1 cellular context compared by ENCODE assay signal in the genomic region with DNA sequence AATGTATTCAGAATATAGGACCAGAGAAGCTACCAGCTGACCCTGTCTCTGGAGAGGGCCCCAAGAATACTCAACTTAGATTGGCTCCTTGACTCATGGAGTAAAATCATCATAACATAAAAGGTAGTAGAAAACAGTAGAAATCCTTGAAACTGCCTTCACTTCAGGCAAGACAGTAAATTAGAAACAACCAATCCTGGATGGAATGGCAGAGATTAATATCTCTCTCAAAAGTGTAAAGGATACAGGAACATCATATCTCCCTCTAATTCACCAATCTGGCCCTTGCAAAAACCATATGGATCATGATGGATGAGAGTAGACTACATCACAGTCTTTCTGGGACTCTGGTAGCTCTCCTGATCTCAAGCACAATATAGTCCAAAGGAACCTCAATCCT.
TF ChIP-seq lines count a peak whose summit lies in the region.

No MANE protein-coding gene starts in this region.

TF ChIP-seq in K562, 482 proteins besides CTCF, POLR2A, EP300 and RAD21:
- TF ChIP-seq, protein P1, sequence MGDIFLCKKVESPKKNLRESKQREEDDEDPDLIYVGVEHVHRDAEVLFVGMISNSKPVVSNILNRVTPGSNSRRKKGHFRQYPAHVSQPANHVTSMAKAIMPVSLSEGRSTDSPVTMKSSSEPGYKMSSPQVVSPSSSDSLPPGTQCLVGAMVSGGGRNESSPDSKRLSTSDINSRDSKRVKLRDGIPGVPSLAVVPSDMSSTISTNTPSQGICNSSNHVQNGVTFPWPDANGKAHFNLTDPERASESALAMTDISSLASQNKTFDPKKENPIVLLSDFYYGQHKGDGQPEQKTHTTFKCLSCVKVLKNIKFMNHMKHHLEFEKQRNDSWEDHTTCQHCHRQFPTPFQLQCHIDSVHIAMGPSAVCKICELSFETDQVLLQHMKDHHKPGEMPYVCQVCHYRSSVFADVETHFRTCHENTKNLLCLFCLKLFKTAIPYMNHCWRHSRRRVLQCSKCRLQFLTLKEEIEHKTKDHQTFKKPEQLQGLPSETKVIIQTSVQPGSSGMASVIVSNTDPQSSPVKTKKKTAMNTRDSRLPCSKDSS (IDR thresholded peaks at IDR 0.05; ENCODE audit: low read depth, partially characterized antibody), result no peak
- TF ChIP-seq MXI1 (IDR thresholded peaks at IDR 0.05; ENCODE audit: low read depth, low read length) (no peak), YY1 (IDR thresholded peaks at IDR 0.05; ENCODE audit: borderline replicate concordance in 1 of 3, control insufficient read depth in 1 of 3, extremely low read depth in 1 of 3, insufficient read depth in 3 of 3, insufficient read length in 1 of 3, insufficient replicate concordance in 2 of 3, low read depth in 1 of 3, low read length in 2 of 3) (no peak), MYBL2 (IDR thresholded peaks at IDR 0.05; ENCODE audit: low read depth) (no peak), MYBL2 (CRISPR knock-in tag; IDR thresholded peaks at IDR 0.05; ENCODE audit: borderline replicate concordance) (no peak), MAFK (IDR thresholded peaks at IDR 0.05; ENCODE audit: low read length) (no peak)
- TF ChIP-seq, protein P2, sequence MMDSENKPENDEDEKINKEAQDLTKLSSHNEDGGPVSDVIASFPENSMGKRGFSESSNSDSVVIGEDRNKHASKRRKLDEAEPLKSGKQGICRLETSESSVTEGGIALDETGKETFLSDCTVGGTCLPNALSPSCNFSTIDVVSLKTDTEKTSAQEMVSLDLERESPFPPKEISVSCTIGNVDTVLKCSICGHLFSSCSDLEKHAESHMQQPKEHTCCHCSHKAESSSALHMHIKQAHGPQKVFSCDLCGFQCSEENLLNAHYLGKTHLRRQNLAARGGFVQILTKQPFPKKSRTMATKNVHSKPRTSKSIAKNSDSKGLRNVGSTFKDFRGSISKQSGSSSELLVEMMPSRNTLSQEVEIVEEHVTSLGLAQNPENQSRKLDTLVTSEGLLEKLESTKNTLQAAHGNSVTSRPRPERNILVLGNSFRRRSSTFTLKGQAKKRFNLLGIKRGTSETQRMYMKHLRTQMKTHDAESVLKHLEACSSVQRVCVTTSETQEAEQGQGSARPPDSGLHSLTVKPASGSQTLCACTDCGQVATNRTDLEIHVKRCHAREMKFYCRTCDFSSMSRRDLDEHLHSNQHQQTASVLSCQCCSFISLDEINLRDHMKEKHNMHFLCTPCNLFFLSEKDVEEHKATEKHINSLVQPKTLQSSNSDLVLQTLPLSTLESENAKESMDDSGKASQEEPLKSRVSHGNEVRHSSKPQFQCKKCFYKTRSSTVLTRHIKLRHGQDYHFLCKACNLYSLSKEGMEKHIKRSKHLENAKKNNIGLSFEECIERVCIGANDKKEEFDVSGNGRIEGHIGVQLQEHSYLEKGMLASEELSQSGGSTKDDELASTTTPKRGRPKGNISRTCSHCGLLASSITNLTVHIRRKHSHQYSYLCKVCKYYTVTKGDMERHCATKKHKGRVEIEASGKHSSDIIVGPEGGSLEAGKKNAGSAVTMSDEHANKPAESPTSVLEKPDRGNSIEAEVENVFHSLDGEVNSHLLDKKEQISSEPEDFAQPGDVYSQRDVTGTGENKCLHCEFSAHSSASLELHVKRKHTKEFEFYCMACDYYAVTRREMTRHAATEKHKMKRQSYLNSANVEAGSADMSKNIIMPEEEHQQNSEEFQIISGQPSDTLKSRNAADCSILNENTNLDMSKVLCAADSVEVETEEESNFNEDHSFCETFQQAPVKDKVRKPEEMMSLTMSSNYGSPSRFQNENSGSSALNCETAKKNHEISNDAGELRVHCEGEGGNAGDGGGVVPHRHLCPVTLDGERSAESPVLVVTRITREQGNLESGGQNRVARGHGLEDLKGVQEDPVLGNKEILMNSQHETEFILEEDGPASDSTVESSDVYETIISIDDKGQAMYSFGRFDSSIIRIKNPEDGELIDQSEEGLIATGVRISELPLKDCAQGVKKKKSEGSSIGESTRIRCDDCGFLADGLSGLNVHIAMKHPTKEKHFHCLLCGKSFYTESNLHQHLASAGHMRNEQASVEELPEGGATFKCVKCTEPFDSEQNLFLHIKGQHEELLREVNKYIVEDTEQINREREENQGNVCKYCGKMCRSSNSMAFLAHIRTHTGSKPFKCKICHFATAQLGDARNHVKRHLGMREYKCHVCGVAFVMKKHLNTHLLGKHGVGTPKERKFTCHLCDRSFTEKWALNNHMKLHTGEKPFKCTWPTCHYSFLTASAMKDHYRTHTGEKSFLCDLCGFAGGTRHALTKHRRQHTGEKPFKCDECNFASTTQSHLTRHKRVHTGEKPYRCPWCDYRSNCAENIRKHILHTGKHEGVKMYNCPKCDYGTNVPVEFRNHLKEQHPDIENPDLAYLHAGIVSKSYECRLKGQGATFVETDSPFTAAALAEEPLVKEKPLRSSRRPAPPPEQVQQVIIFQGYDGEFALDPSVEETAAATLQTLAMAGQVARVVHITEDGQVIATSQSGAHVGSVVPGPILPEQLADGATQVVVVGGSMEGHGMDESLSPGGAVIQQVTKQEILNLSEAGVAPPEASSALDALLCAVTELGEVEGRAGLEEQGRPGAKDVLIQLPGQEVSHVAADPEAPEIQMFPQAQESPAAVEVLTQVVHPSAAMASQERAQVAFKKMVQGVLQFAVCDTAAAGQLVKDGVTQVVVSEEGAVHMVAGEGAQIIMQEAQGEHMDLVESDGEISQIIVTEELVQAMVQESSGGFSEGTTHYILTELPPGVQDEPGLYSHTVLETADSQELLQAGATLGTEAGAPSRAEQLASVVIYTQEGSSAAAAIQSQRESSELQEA (IDR thresholded peaks at IDR 0.05; ENCODE audit: low read depth), result no peak
